14 cellular contexts compared by ENCODE assay signal in genomic region chr4:40564004-40564403, GRCh38.
DNase-seq lines count a peak whose midpoint lies in the region; ATAC-seq and TF ChIP-seq lines count a peak whose summit lies in the region.
"Had no signal": no experiment of that assay in that cellular context is flagged by ENCODE, and none has a peak within 500 bp of the region (broad histone marks: within the 10 kb centered on the region; RNA-seq: fewer than 3 reads in every experiment).

No MANE protein-coding gene starts in this region.

- H3K36me3 Mint-ChIP-seq in MCF 10A (ENCODE audit: insufficient read depth, unreplicated experiment) = no peaks in the 10 kb centered on the region
- peaks cover 5% of the 10 kb centered on the region for H3K36me3 Mint-ChIP-seq in type B pancreatic cell
- H3K36me3 Mint-ChIP-seq in CD4-positive, alpha-beta memory T cell = no peaks in the 10 kb centered on the region

- H4K20me1 ChIP-seq in mammary epithelial cell (ENCODE audit: insufficient read depth, low read length) (no peaks in the 10 kb centered on the region), hepatocyte (ENCODE audit: insufficient read depth, poor library complexity, severe bottlenecking) (no peaks in the 10 kb centered on the region)

- H3K4me3 ChIP-seq in mammary epithelial cell (replicated peaks in 1 of 3; ENCODE audit: insufficient read depth in 1 of 3, low read depth in 2 of 3, low read length in 3 of 3) (no peak overlapping the region), RWPE2 (ENCODE audit: severe bottlenecking) (no peak overlapping the region), hepatocyte (no peak overlapping the region)
- H3K4me3 ChIP-seq in CD4-positive, alpha-beta memory T cell (ENCODE audit: low read length in 2 of 2) = no peak overlapping the region
- H3K4me3 ChIP-seq: SJSA1 had no signal

- DNase-seq in mammary epithelial cell = peak; percentile 47
- no peak for DNase-seq in MCF 10A (ENCODE audit: unreplicated experiment)
- DNase-seq in RWPE2 (ENCODE audit: low spot score) = no peak
- no peak for DNase-seq in hepatocyte (ENCODE audit: low spot score)
- DNase-seq in type B pancreatic cell (ENCODE audit: extremely low spot score, unreplicated experiment) = no peak
- no peak for DNase-seq in CD4-positive, alpha-beta memory T cell
- DNase-seq: 8988T; activated CD4-positive, alpha-beta T cell treated with anti-CD3 and anti-CD28 coated beads for 4 hours; NCI-H226; stimulated activated naive B cell treated with anti-CD40 and anti-IgM and Interleukin-4, amounts not matched to agents 10 μg/mL and 1 μg/mL and 100 μg/mL, for 72 hours had no signal

- WGBS in mammary epithelial cell (ENCODE audit: low coverage, missing lambda C conversion rate) = 70% methylated on average over 3 of the region's 3 CpGs
- 86% methylated on average over 3 of the region's 3 CpGs for WGBS in hepatocyte (ENCODE audit: low lambda C conversion rate, missing lambda C conversion rate)

- TF ChIP-seq CTCF in mammary epithelial cell (conservative IDR thresholded peaks at IDR 0.05 in 1 of 2, IDR thresholded peaks at IDR 0.05 in 1 of 2; ENCODE audit: extremely low read depth in 1 of 2, insufficient read depth in 1 of 2, low read depth in 1 of 2, low read length in 2 of 2) = no peak
- no peak for TF ChIP-seq CTCF in MCF 10A (IDR thresholded peaks at IDR 0.05; ENCODE audit: unreplicated experiment)
- no peak for TF ChIP-seq CTCF in RWPE2 (IDR thresholded peaks at IDR 0.05; ENCODE audit: poor library complexity, severe bottlenecking)
- no peak for TF ChIP-seq CTCF in hepatocyte (IDR thresholded peaks at IDR 0.05; ENCODE audit: poor library complexity)
- TF ChIP-seq CTCF in type B pancreatic cell (conservative IDR thresholded peaks at IDR 0.05) = no peak

- H3K27me3 ChIP-seq in mammary epithelial cell (ENCODE audit: insufficient read depth, low read length) (no peaks in the 10 kb centered on the region), RWPE2 (ENCODE audit: insufficient read depth, poor library complexity, severe bottlenecking) (no peaks in the 10 kb centered on the region), hepatocyte (no peaks in the 10 kb centered on the region)
- H3K27me3 ChIP-seq in CD4-positive, alpha-beta memory T cell (ENCODE audit: insufficient read depth, low read length) = no peaks in the 10 kb centered on the region
- H3K27me3 ChIP-seq: SJSA1 had no signal

- H3K4me1 ChIP-seq in mammary epithelial cell (ENCODE audit: insufficient read depth, low read length) = peaks cover 3% of the 10 kb centered on the region
- peaks cover 11% of the 10 kb centered on the region for H3K4me1 ChIP-seq in RWPE2 (ENCODE audit: insufficient read depth, poor library complexity, severe bottlenecking)
- H3K4me1 ChIP-seq in hepatocyte (ENCODE audit: insufficient read depth) = peaks cover 26% of the 10 kb centered on the region
- H3K4me1 ChIP-seq in CD4-positive, alpha-beta memory T cell (ENCODE audit: insufficient read depth, low read length) = no peaks in the 10 kb centered on the region
- H3K4me1 ChIP-seq: SJSA1 had no signal

- H3K4me3 Mint-ChIP-seq in MCF 10A (ENCODE audit: unreplicated experiment) = no peak overlapping the region
- no peak overlapping the region for H3K4me3 Mint-ChIP-seq in type B pancreatic cell
- H3K4me3 Mint-ChIP-seq in CD4-positive, alpha-beta memory T cell = no peak overlapping the region
- H3K4me3 Mint-ChIP-seq: activated T-helper 17 cell treated with anti-CD3 and anti-CD28 coated beads, Interleukin-2, amount 50 U/mL, for 72 hours; stimulated activated naive B cell treated with anti-CD40 and anti-IgM and Interleukin-4, amounts not matched to agents 10 μg/mL and 1 μg/mL and 100 μg/mL, for 72 hours had no signal

- H3K4me1 Mint-ChIP-seq in MCF 10A (ENCODE audit: insufficient read depth, unreplicated experiment) (no peaks in the 10 kb centered on the region), type B pancreatic cell (ENCODE audit: unreplicated experiment) (peaks cover 48% of the 10 kb centered on the region)
- H3K4me1 Mint-ChIP-seq in CD4-positive, alpha-beta memory T cell = peaks cover 0 to 3% (median 0%) of the 10 kb centered on the region in 4 donors

- H3K9ac ChIP-seq in mammary epithelial cell (ENCODE audit: insufficient read depth, low read length) = no peak overlapping the region

- no peak overlapping the region for H3K4me2 ChIP-seq in mammary epithelial cell (ENCODE audit: insufficient read depth, low read depth, low read length)
- H3K4me2 ChIP-seq in hepatocyte = no peak overlapping the region

- in situ Hi-C loops in mammary epithelial cell (cut with MboI; ENCODE audit: low sequenced_read_pairs in 2 of 2) = no loop called here

- POLR2A ChIA-PET in MCF 10A (lab: Yijun Ruan, JAX) = interaction anchor here (1.4 to 1.7 kb wide), 2 partner anchors 13 to 64 kb away, joined by 4 to 5 read pairs; no protein-coding TSS in a partner anchor
- POLR2A ChIA-PET in CD4-positive, alpha-beta memory T cell (lab: Charles Lee; ENCODE audit: partially characterized antibody) = no interaction called here

- H3K27ac Mint-ChIP-seq in MCF 10A (ENCODE audit: low read depth, unreplicated experiment) (no peak overlapping the region), type B pancreatic cell (peak overlapping the region; percentile 39)
- H3K27ac Mint-ChIP-seq in CD4-positive, alpha-beta memory T cell = no peak overlapping the region
- H3K27ac Mint-ChIP-seq: activated T-helper 17 cell treated with anti-CD3 and anti-CD28 coated beads, Interleukin-2, amount 50 U/mL, for 72 hours had no signal

- CTCF ChIA-PET in mammary epithelial cell (lab: Charles Lee; ENCODE audit: low non-redundant PET) (no interaction called here), MCF 10A (lab: Yijun Ruan, JAX) (interaction anchor here (0.8 kb wide), 1 partner anchor 37 kb away, joined by 3 read pairs; no protein-coding TSS in a partner anchor)
- CTCF ChIA-PET in CD4-positive, alpha-beta memory T cell (lab: Charles Lee; ENCODE audit: partially characterized antibody) = interaction anchor here (1.7 kb wide), 1 partner anchor 13 kb away, joined by 5 read pairs; no protein-coding TSS in a partner anchor

- no peaks in the 10 kb centered on the region for H3K9me3 Mint-ChIP-seq in MCF 10A (ENCODE audit: unreplicated experiment)
- no peaks in the 10 kb centered on the region for H3K9me3 Mint-ChIP-seq in type B pancreatic cell
- no peaks in the 10 kb centered on the region for H3K9me3 Mint-ChIP-seq in CD4-positive, alpha-beta memory T cell
- H3K9me3 Mint-ChIP-seq: activated T-helper 17 cell treated with anti-CD3 and anti-CD28 coated beads, Interleukin-2, amount 50 U/mL, for 72 hours; stimulated activated naive B cell treated with anti-CD40 and anti-IgM and Interleukin-4, amounts not matched to agents 10 μg/mL and 1 μg/mL and 100 μg/mL, for 72 hours had no signal

- H2AFZ ChIP-seq in mammary epithelial cell (ENCODE audit: low read depth, low read length) = no peak overlapping the region
- H2AFZ ChIP-seq in hepatocyte = no peak overlapping the region

- H3K27ac ChIP-seq in mammary epithelial cell (ENCODE audit: insufficient read depth, low read depth, low read length) (no peak overlapping the region), RWPE2 (ENCODE audit: poor library complexity, severe bottlenecking) (no peak overlapping the region), hepatocyte (peak overlapping the region; percentile 75)
- H3K27ac ChIP-seq in CD4-positive, alpha-beta memory T cell (ENCODE audit: low read depth, low read length) = no peak overlapping the region
- H3K27ac ChIP-seq: SJSA1 had no signal

- H3K9me2 ChIP-seq in hepatocyte (replicated peaks; ENCODE audit: insufficient read depth) = no peaks in the 10 kb centered on the region

- no peaks in the 10 kb centered on the region for H3K36me3 ChIP-seq in mammary epithelial cell (ENCODE audit: insufficient read depth, low read length)
- no peaks in the 10 kb centered on the region for H3K36me3 ChIP-seq in RWPE2 (ENCODE audit: low read depth)
- no peaks in the 10 kb centered on the region for H3K36me3 ChIP-seq in hepatocyte (replicated peaks; ENCODE audit: insufficient read depth, low read depth)
- no peaks in the 10 kb centered on the region for H3K36me3 ChIP-seq in CD4-positive, alpha-beta memory T cell (ENCODE audit: insufficient read depth, low read length)
- H3K36me3 ChIP-seq: SJSA1 had no signal

- no peaks in the 10 kb centered on the region for H3K79me2 ChIP-seq in mammary epithelial cell (ENCODE audit: insufficient read depth, low read length)
- H3K79me2 ChIP-seq in hepatocyte = peaks cover 31% of the 10 kb centered on the region

- dilution Hi-C loops in mammary epithelial cell (cut with HindIII; ENCODE audit: low sequenced_read_pairs) = loop anchor here (10.0 kb wide), 1 partner anchor 59 kb away; no protein-coding TSS in a partner anchor

- no TSS peak for BruUV-seq in mammary epithelial cell (replicated peaks; lab: Mats Ljungman, UMichigan)
- no TSS peak for BruUV-seq in MCF 10A (replicated peaks; lab: Mats Ljungman, UMichigan)

- H3K9me3 ChIP-seq in mammary epithelial cell (replicated peaks; ENCODE audit: insufficient read depth, low read length) (no peaks in the 10 kb centered on the region), RWPE2 (ENCODE audit: severe bottlenecking) (no peaks in the 10 kb centered on the region), hepatocyte (ENCODE audit: low read depth) (no peaks in the 10 kb centered on the region)
- H3K9me3 ChIP-seq in CD4-positive, alpha-beta memory T cell (ENCODE audit: control insufficient read depth in 1 of 2, low read length in 2 of 2) = no peaks in the 10 kb centered on the region
- H3K9me3 ChIP-seq: SJSA1 had no signal

- no peaks in the 10 kb centered on the region for H3K27me3 Mint-ChIP-seq in MCF 10A (ENCODE audit: insufficient read depth, unreplicated experiment)
- H3K27me3 Mint-ChIP-seq in type B pancreatic cell = no peaks in the 10 kb centered on the region
- H3K27me3 Mint-ChIP-seq in CD4-positive, alpha-beta memory T cell = peaks cover 0 to 4% of the 10 kb centered on the region in 2 donors
- H3K27me3 Mint-ChIP-seq: stimulated activated naive B cell treated with anti-CD40 and anti-IgM and Interleukin-4, amounts not matched to agents 10 μg/mL and 1 μg/mL and 100 μg/mL, for 72 hours had no signal

- ATAC-seq in RWPE2 (ENCODE audit: low read depth) = peak; percentile 58; the same call in 2 of the 3 replicates
- ATAC-seq in HG03039 (IDR thresholded peaks at IDR 0.05; ENCODE audit: unreplicated experiment) = no peak
- ATAC-seq in SK-N-SH treated with all-trans-retinoic acid at 6 μM for 48 hours = no peak
- ATAC-seq: activated T-helper 17 cell treated with anti-CD3 and anti-CD28 coated beads, Interleukin-2, amount 50 U/mL, for 72 hours had no signal

- intact Hi-C loops in mammary epithelial cell (cut with micrococcal nuclease) (no loop called here), MCF 10A (cut with micrococcal nuclease) (no loop called here)
- intact Hi-C loops in CD4-positive, alpha-beta memory T cell (cut with micrococcal nuclease) = no loop called here

TF ChIP-seq in SK-N-SH treated with all-trans-retinoic acid at 6 μM for 48 hours, 23 proteins besides CTCF, POLR2A, EP300 and RAD21:
- no peak for TF ChIP-seq RARB (CRISPR knock-in tag; IDR thresholded peaks at IDR 0.05)
- TF ChIP-seq OSR1 (CRISPR knock-in tag; IDR thresholded peaks at IDR 0.05) = no peak
- TF ChIP-seq ZFP3 (CRISPR knock-in tag; IDR thresholded peaks at IDR 0.05) = no peak
- no peak for TF ChIP-seq ARNTL (CRISPR knock-in tag; IDR thresholded peaks at IDR 0.05; ENCODE audit: borderline replicate concordance, low read depth)
- TF ChIP-seq CSDC2 (CRISPR knock-in tag; IDR thresholded peaks at IDR 0.05) = no peak
